In the genomic region with DNA sequence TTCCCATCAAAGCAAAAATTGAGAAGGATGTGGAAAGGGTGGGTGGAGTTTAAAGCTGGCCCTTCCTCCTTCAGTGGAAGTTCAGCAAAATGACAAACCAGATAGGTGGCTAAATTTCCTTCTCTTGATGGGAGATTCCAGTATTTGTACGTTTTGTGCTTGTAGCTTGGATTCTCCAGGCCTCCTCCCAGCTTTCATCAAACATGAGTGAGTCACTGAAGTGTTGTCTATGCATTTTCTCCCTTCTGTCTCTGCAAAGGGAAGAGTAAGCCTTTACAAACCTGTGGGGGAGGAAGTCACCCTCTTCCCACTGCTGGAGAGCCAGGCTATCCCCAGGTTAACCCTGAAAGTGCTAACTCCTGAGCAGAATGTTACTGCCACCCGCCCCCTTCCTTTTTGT, we compare ENCODE assay signal across 13 cellular contexts. TPM values are rescaled to one million over a fixed set of nuclear protein-coding genes. Genes with fewer than 3 reads are reported as not detected.
DNase-seq lines count a peak whose midpoint lies in the region; ATAC-seq and TF ChIP-seq lines count a peak whose summit lies in the region.
"Had no signal": no experiment of that assay in that cellular context is flagged by ENCODE, and none has a peak within 500 bp of the region (broad histone marks: within the 10 kb centered on the region; RNA-seq: fewer than 3 reads in every experiment).

No MANE protein-coding gene starts in this region.

- H3K56ac ChIP-seq in IMR-90 (ENCODE audit: extremely low read depth, insufficient read depth, low read length) = no peak overlapping the region

- DNase-seq in BJ (ENCODE audit: low read depth) (peak; percentile 18), IMR-90 (peak; percentile 91), endodermal cell (no peak), neural progenitor cell (ENCODE audit: low spot score) (no peak), middle frontal gyrus (ENCODE audit: extremely low spot score, low spot score) (no peak)
- DNase-seq in activated CD8-positive, alpha-beta memory T cell treated with anti-CD3 and anti-CD28 coated beads, Interleukin-2, amount 50 U/mL, for 4 hours = no peak
- DNase-seq in stimulated activated naive CD8-positive, alpha-beta T cell treated with anti-CD3 and anti-CD28 coated beads, Interleukin-15, amount 100 ng/mL, for 72 hours = no peak
- DNase-seq: activated naive CD4-positive, alpha-beta T cell; heart right ventricle; NCI-H510A; pancreas; T-helper 17 cell had no signal

- 57% methylated on average over 1 of the region's 2 CpGs; no CpG with 5 or more reads in 1 of the 2 experiments for WGBS in IMR-90 (ENCODE audit: extremely low coverage in 2 of 2, insufficient read length in 1 of 2), 2 experiments
- 68% methylated on average over 2 of the region's 2 CpGs; no CpG with 5 or more reads in 1 of the 2 experiments for WGBS in endodermal cell (ENCODE audit: insufficient coverage in 1 of 2, insufficient read length in 1 of 2), 2 experiments

- no TSS peak for BruUV-seq in IMR-90 (replicated peaks; lab: Mats Ljungman, UMichigan)

- H4K5ac ChIP-seq in IMR-90 (ENCODE audit: low read depth, low read length) = no peak overlapping the region

- H2AFZ ChIP-seq in IMR-90 (replicated peaks; ENCODE audit: low read length, poor library complexity) = no peak overlapping the region
- H2AFZ ChIP-seq in neural progenitor cell (replicated peaks) = no peak overlapping the region

- H3K4me3 Mint-ChIP-seq in endodermal cell (no peak overlapping the region), neural progenitor cell (no peak overlapping the region)
- H3K4me3 Mint-ChIP-seq in stimulated activated naive CD8-positive, alpha-beta T cell treated with anti-CD3 and anti-CD28 coated beads, Interleukin-15, amount 100 ng/mL, for 72 hours = no peak overlapping the region
- H3K4me3 Mint-ChIP-seq: T-helper 17 cell had no signal

- H3K9me3 Mint-ChIP-seq in endodermal cell (no peaks in the 10 kb centered on the region), neural progenitor cell (no peaks in the 10 kb centered on the region)
- H3K9me3 Mint-ChIP-seq in stimulated activated naive CD8-positive, alpha-beta T cell treated with anti-CD3 and anti-CD28 coated beads, Interleukin-15, amount 100 ng/mL, for 72 hours = no peaks in the 10 kb centered on the region

- H3K4me2 ChIP-seq in IMR-90 (ENCODE audit: low read depth, low read length) (no peak overlapping the region), neural progenitor cell (no peak overlapping the region)

- H3K23ac ChIP-seq in IMR-90 (ENCODE audit: low read depth, low read length) = no peak overlapping the region

- TF ChIP-seq POLR2A in IMR-90 (IDR thresholded peaks at IDR 0.05; ENCODE audit: low read depth, low read length) = no peak

- no peak overlapping the region for H4K8ac ChIP-seq in IMR-90 (ENCODE audit: low read depth in 2 of 2, low read length in 2 of 2)

- dilution Hi-C loops in IMR-90 (cut with HindIII; ENCODE audit: low sequenced_read_pairs, unreplicated experiment) = no loop called here

- H3K36me3 Mint-ChIP-seq in endodermal cell (ENCODE audit: low read depth) (peaks cover 23% of the 10 kb centered on the region), neural progenitor cell (peaks cover 17% of the 10 kb centered on the region)

- TF ChIP-seq CTCF in BJ (IDR thresholded peaks at IDR 0.05; ENCODE audit: insufficient read depth, low read depth, low read length) (no peak), IMR-90 (conservative IDR thresholded peaks at IDR 0.05; ENCODE audit: low read depth, low read length) (no peak), endodermal cell (conservative IDR thresholded peaks at IDR 0.05) (no peak), neural progenitor cell (IDR thresholded peaks at IDR 0.05) (no peak)

- intact Hi-C loops in IMR-90 (cut with micrococcal nuclease) = loop anchor here (1.0 kb wide), 1 partner anchor 27 kb away; no protein-coding TSS in a partner anchor

- H2BK5ac ChIP-seq in IMR-90 (ENCODE audit: low read depth, low read length, poor library complexity, severe bottlenecking) = peak overlapping the region; percentile 39

- H2AK9ac ChIP-seq in IMR-90 (replicated peaks; ENCODE audit: low read depth, low read length, poor library complexity) = no peak overlapping the region

- H3K9me1 ChIP-seq in IMR-90 (ENCODE audit: insufficient read depth, low read length) = peaks cover 36% of the 10 kb centered on the region

- no peak overlapping the region for H2AK5ac ChIP-seq in IMR-90 (ENCODE audit: low read depth, low read length)

- H3K4me1 ChIP-seq in IMR-90 (ENCODE audit: control insufficient read depth, insufficient read depth, low read length) = peaks cover 15% of the 10 kb centered on the region
- peaks cover 5% of the 10 kb centered on the region for H3K4me1 ChIP-seq in endodermal cell (ENCODE audit: control insufficient read depth, insufficient read depth, low read length)
- H3K4me1 ChIP-seq in neural progenitor cell = peaks cover 42% of the 10 kb centered on the region

- peak overlapping the region; percentile 15; the same call in 1 of the 2 replicates for H3K27ac ChIP-seq in IMR-90 (ENCODE audit: insufficient read depth, low read length)
- no peak overlapping the region for H3K27ac ChIP-seq in endodermal cell (ENCODE audit: low read depth, low read length)
- no peak overlapping the region for H3K27ac ChIP-seq in neural progenitor cell

- no peak overlapping the region for H3K9ac ChIP-seq in IMR-90 (ENCODE audit: low read depth, low read length)
- no peak overlapping the region for H3K9ac ChIP-seq in endodermal cell (ENCODE audit: extremely low read depth, low read length, poor library complexity, severe bottlenecking)
- peak overlapping the region; percentile 8 for H3K9ac ChIP-seq in neural progenitor cell

- POLR2A ChIA-PET in BJ (lab: Charles Lee) (no interaction called here), IMR-90 (lab: Charles Lee; ENCODE audit: unreplicated experiment) (interaction anchor here (0.7 kb wide), 1 partner anchor 27 kb away, joined by 3 read pairs; no protein-coding TSS in a partner anchor)

- H3K27me3 Mint-ChIP-seq in endodermal cell (ENCODE audit: insufficient read depth) (no peaks in the 10 kb centered on the region), neural progenitor cell (ENCODE audit: insufficient read depth, low read depth) (peaks cover 7% of the 10 kb centered on the region)
- no peaks in the 10 kb centered on the region for H3K27me3 Mint-ChIP-seq in stimulated activated naive CD8-positive, alpha-beta T cell treated with anti-CD3 and anti-CD28 coated beads, Interleukin-15, amount 100 ng/mL, for 72 hours
- H3K27me3 Mint-ChIP-seq: T-helper 17 cell had no signal

- no peaks in the 10 kb centered on the region for H3K27me3 ChIP-seq in BJ (ENCODE audit: control insufficient read depth, insufficient read depth, low read length)
- H3K27me3 ChIP-seq in IMR-90 (ENCODE audit: control insufficient read depth, insufficient read depth, low read length) = no peaks in the 10 kb centered on the region
- H3K27me3 ChIP-seq in endodermal cell (ENCODE audit: control insufficient read depth, insufficient read depth, low read length, poor library complexity, severe bottlenecking) = no peaks in the 10 kb centered on the region
- H3K27me3 ChIP-seq in neural progenitor cell = no peaks in the 10 kb centered on the region
- H3K27me3 ChIP-seq: heart right ventricle, pancreas had no signal

- peaks cover 8% of the 10 kb centered on the region for H3K36me3 ChIP-seq in BJ (ENCODE audit: control insufficient read depth, insufficient read depth, low read length)
- H3K36me3 ChIP-seq in IMR-90 (ENCODE audit: control insufficient read depth, insufficient read depth, low read length) = peaks cover 3% of the 10 kb centered on the region; the same call in 1 of the 2 replicates
- H3K36me3 ChIP-seq in endodermal cell (ENCODE audit: control insufficient read depth, insufficient read depth, low read length) = peaks cover 32% of the 10 kb centered on the region
- H3K36me3 ChIP-seq in neural progenitor cell = no peaks in the 10 kb centered on the region
- H3K36me3 ChIP-seq: pancreas had no signal

- CTCF ChIA-PET in BJ (lab: Yijun Ruan, JAX) (interaction anchor here (0.6 to 1.2 kb wide), 5 partner anchors 10 to 116 kb away, joined by 3 to 6 read pairs (median 3); no protein-coding TSS in a partner anchor), IMR-90 (lab: Yijun Ruan, JAX) (interaction anchor here (0.6 kb wide), 1 partner anchor 89 kb away, joined by 3 read pairs; no protein-coding TSS in a partner anchor)

- H2BK120ac ChIP-seq in IMR-90 (ENCODE audit: low read depth, low read length) = no peak overlapping the region

- peaks cover 76% of the 10 kb centered on the region for H4K20me1 ChIP-seq in IMR-90 (ENCODE audit: insufficient read depth, low read length)
- H4K20me1 ChIP-seq in neural progenitor cell (ENCODE audit: low read depth) = peaks cover 90% of the 10 kb centered on the region

- no peak overlapping the region for H3K4ac ChIP-seq in IMR-90 (ENCODE audit: low read depth, low read length)

- H3K18ac ChIP-seq in IMR-90 (ENCODE audit: low read depth, low read length) = no peak overlapping the region

- peak overlapping the region; percentile 53 for H3K27ac Mint-ChIP-seq in endodermal cell
- no peak overlapping the region for H3K27ac Mint-ChIP-seq in neural progenitor cell
- peak overlapping the region in 1 of 2 donors; percentile 48 for H3K27ac Mint-ChIP-seq in stimulated activated naive CD8-positive, alpha-beta T cell treated with anti-CD3 and anti-CD28 coated beads, Interleukin-15, amount 100 ng/mL, for 72 hours
- H3K27ac Mint-ChIP-seq: T-helper 17 cell had no signal

- H3K4me3 ChIP-seq in BJ (ENCODE audit: low read depth, low read length) = no peak overlapping the region
- no peak overlapping the region for H3K4me3 ChIP-seq in IMR-90 (ENCODE audit: insufficient read depth, low read depth, low read length)
- no peak overlapping the region for H3K4me3 ChIP-seq in endodermal cell (ENCODE audit: low read length)
- no peak overlapping the region for H3K4me3 ChIP-seq in neural progenitor cell
- H3K4me3 ChIP-seq: heart right ventricle, pancreas had no signal

- H3K9me3 ChIP-seq in IMR-90 (ENCODE audit: control insufficient read depth, insufficient read depth, low read length) = no peaks in the 10 kb centered on the region
- no peaks in the 10 kb centered on the region for H3K9me3 ChIP-seq in endodermal cell (ENCODE audit: control insufficient read depth, low read length)
- H3K9me3 ChIP-seq in neural progenitor cell (ENCODE audit: low read depth) = no peaks in the 10 kb centered on the region
- H3K9me3 ChIP-seq: heart right ventricle, pancreas had no signal

- TF ChIP-seq RAD21 in IMR-90 (IDR thresholded peaks at IDR 0.05; ENCODE audit: low read length) = peak; percentile 13; the same call in 1 of the 2 replicates

- H2BK20ac ChIP-seq in IMR-90 (ENCODE audit: low read depth, low read length) = no peak overlapping the region

- no peak overlapping the region for H2BK15ac ChIP-seq in IMR-90 (ENCODE audit: low read depth, low read length)

- H3K4me1 Mint-ChIP-seq in endodermal cell (peaks cover 56% of the 10 kb centered on the region), neural progenitor cell (peaks cover 42% of the 10 kb centered on the region)
- peaks cover 90% of the 10 kb centered on the region for H3K4me1 Mint-ChIP-seq in stimulated activated naive CD8-positive, alpha-beta T cell treated with anti-CD3 and anti-CD28 coated beads, Interleukin-15, amount 100 ng/mL, for 72 hours

- ATAC-seq in IMR-90 (ENCODE audit: low read depth) (peak; percentile 83), HG03159 (IDR thresholded peaks at IDR 0.05; ENCODE audit: unreplicated experiment) (no peak)
- ATAC-seq in stimulated activated naive CD8-positive, alpha-beta T cell treated with anti-CD3 and anti-CD28 coated beads, Interleukin-15, amount 100 ng/mL, for 72 hours = no peak
- ATAC-seq: T-helper 17 cell had no signal

- no peak overlapping the region for H4K91ac ChIP-seq in IMR-90 (ENCODE audit: insufficient read depth, low read depth, low read length)

- no peak overlapping the region for H3K14ac ChIP-seq in IMR-90 (replicated peaks; ENCODE audit: low read depth, low read length)

- H3K79me2 ChIP-seq in neural progenitor cell (ENCODE audit: low read depth) = peaks cover 99% of the 10 kb centered on the region

- peaks cover 11% of the 10 kb centered on the region for H3F3A ChIP-seq in neural progenitor cell (ENCODE audit: low read depth)

- peaks cover 21 to 81% of the 10 kb centered on the region in 2 experiments for H3K79me1 ChIP-seq in IMR-90 (ENCODE audit: low read depth in 1 of 2, low read length in 2 of 2)

- in situ Hi-C loops in IMR-90 (cut with MboI; ENCODE audit: low sequenced_read_pairs) = no loop called here

RNA-seq across cellular contexts. Expression of gene MARK2, which starts 6.4 kb away (rescaled TPM):
- polyA plus RNA-seq in BJ (2011; rRNA removed) = 11.1 and 13.8 TPM in 2 replicates
- polyA minus RNA-seq in BJ (2011; rRNA and poly(A)+ RNA removed) = 13.8 and 14.1 TPM in 2 replicates
- total RNA-seq in IMR-90 (2012; rRNA removed) = 6.6 and 7.2 TPM in 2 replicates
- polyA plus RNA-seq in IMR-90 (2012; rRNA removed) = 17.3 and 19.9 TPM in 2 replicates
- 13.2 and 14.5 TPM in 2 replicates for polyA plus RNA-seq in IMR-90 (2012; cell fraction: cytosol; rRNA removed)
- 17.4 and 22.9 TPM in 2 replicates for polyA plus RNA-seq in IMR-90 (2012; cell fraction: nucleus; rRNA removed; ENCODE audit: low replicate concordance)
- total RNA-seq in endodermal cell = 10 to 100 TPM; 39.7 to 39.8 TPM
- 26.6 TPM for polyA plus RNA-seq in endodermal cell (2013, experiment 1 of 2)
- polyA plus RNA-seq in endodermal cell (2013, experiment 2 of 2) = 27.3 TPM
- total RNA-seq in neural progenitor cell (ENCODE audit: low replicate concordance) = 23.0 and 25.4 TPM in 2 replicates

RNA-seq across cellular contexts. Expression of gene SPINDOC, which starts 32.0 kb away (rescaled TPM):
- 16.2 and 24.4 TPM in 2 replicates for polyA plus RNA-seq in BJ (2011; rRNA removed)
- 6.4 and 10.8 TPM in 2 replicates for polyA minus RNA-seq in BJ (2011; rRNA and poly(A)+ RNA removed)
- 10.0 and 11.9 TPM in 2 replicates for total RNA-seq in IMR-90 (2012; rRNA removed)
- polyA plus RNA-seq in IMR-90 (2012; rRNA removed) = 29.9 and 39.0 TPM in 2 replicates
- polyA plus RNA-seq in IMR-90 (2012; cell fraction: cytosol; rRNA removed) = 34.0 and 34.1 TPM in 2 replicates
- polyA plus RNA-seq in IMR-90 (2012; cell fraction: nucleus; rRNA removed; ENCODE audit: low replicate concordance) = 23.5 and 34.0 TPM in 2 replicates
- 100 to 1,000 TPM in 1 of 2 donors, 10 to 100 TPM in 1; 96.1 to 103 TPM for total RNA-seq in endodermal cell
- polyA plus RNA-seq in endodermal cell (2013, experiment 1 of 2) = 59.8 TPM
- polyA plus RNA-seq in endodermal cell (2013, experiment 2 of 2) = 60.2 TPM
- total RNA-seq in neural progenitor cell (ENCODE audit: low replicate concordance) = 27.2 and 80.0 TPM in 2 replicates

Comparison
In these comparisons a context has a peak if more than half of its experiments do, and no peak if none do; other contexts are left out.
1. DNase-seq: peak in BJ (single experiment) and IMR-90 (single experiment); none in endodermal cell (single experiment), neural progenitor cell (single experiment), middle frontal gyrus (single experiment), activated CD8-positive, alpha-beta memory T cell treated with anti-CD3 and anti-CD28 coated beads, Interleukin-2, amount 50 U/mL, for 4 hours (single experiment) and stimulated activated naive CD8-positive, alpha-beta T cell treated with anti-CD3 and anti-CD28 coated beads, Interleukin-15, amount 100 ng/mL, for 72 hours (0 of 2).